Comparison of ENCODE assay signal across 8 cellular contexts in genomic region chr16:86567701-86568571, GRCh38. TPM values are rescaled to one million over a fixed set of nuclear protein-coding genes. Genes with fewer than 3 reads are reported as not detected.
DNase-seq lines count a peak whose midpoint lies in the region; ATAC-seq, FAIRE-seq and TF ChIP-seq lines count a peak whose summit lies in the region.

No MANE protein-coding gene starts in this region.

- WGBS in ectodermal cell, 2 experiments: 1% methylated on average over 115 of the region's 115 CpGs
- 0 to 1% methylated on average over 72 to 115 of the region's 115 CpGs for WGBS in aorta, 2 donors

- intact Hi-C loops in aorta (cut with DNase I): loop anchor here (5.0 to 10.0 kb wide), 3 partner anchors 264 to 817 kb away; partner anchors contain the start of gene FBXO31 (in 1 of the 2)

- H3K4me3 ChIP-seq in ectodermal cell (ENCODE audit: insufficient read depth, low read depth, low read length) (peak overlapping the region; percentile 20), aorta (ENCODE audit: low read length in 2 of 2) (peak overlapping the region; percentile 85 to 98)

- H3K27me3 Mint-ChIP-seq in activated naive CD8-positive, alpha-beta T cell treated with anti-CD3 and anti-CD28 coated beads, Interleukin-2, amount 10 ng/mL, durations not matched to agents 7 days and 5 days: peaks cover 64% of the 10 kb centered on the region
- peaks cover 85% of the 10 kb centered on the region for H3K27me3 Mint-ChIP-seq in activated naive CD8-positive, alpha-beta T cell treated with anti-CD3 and anti-CD28 coated beads for 36 hours

- POLR2A ChIA-PET in activated naive CD8-positive, alpha-beta T cell treated with anti-CD3 and anti-CD28 coated beads, Interleukin-2, amount 10 ng/mL, durations not matched to agents 7 days and 5 days (lab: Charles Lee): no interaction called here

- H3K9me3 Mint-ChIP-seq in activated naive CD8-positive, alpha-beta T cell treated with anti-CD3 and anti-CD28 coated beads, Interleukin-2, amount 10 ng/mL, durations not matched to agents 7 days and 5 days: no peaks in the 10 kb centered on the region
- H3K9me3 Mint-ChIP-seq in activated naive CD8-positive, alpha-beta T cell treated with anti-CD3 and anti-CD28 coated beads for 36 hours: no peaks in the 10 kb centered on the region

- no peak for TF ChIP-seq POLR2A in GM12892 (IDR thresholded peaks at IDR 0.05; ENCODE audit: low read depth, low read length)

- no peak overlapping the region for H3K27ac ChIP-seq in ectodermal cell (ENCODE audit: insufficient read depth, low read depth, low read length, poor library complexity, severe bottlenecking)
- peak overlapping the region; percentile 79 to 88 for H3K27ac ChIP-seq in aorta (ENCODE audit: low read depth in 1 of 2, low read length in 2 of 2)

- no peak overlapping the region for H3K27ac Mint-ChIP-seq in activated naive CD8-positive, alpha-beta T cell treated with anti-CD3 and anti-CD28 coated beads, Interleukin-2, amount 10 ng/mL, durations not matched to agents 7 days and 5 days
- H3K27ac Mint-ChIP-seq in activated naive CD8-positive, alpha-beta T cell treated with anti-CD3 and anti-CD28 coated beads for 36 hours: no peak overlapping the region

- no peaks in the 10 kb centered on the region for H3K36me3 Mint-ChIP-seq in activated naive CD8-positive, alpha-beta T cell treated with anti-CD3 and anti-CD28 coated beads, Interleukin-2, amount 10 ng/mL, durations not matched to agents 7 days and 5 days
- no peaks in the 10 kb centered on the region for H3K36me3 Mint-ChIP-seq in activated naive CD8-positive, alpha-beta T cell treated with anti-CD3 and anti-CD28 coated beads for 36 hours

- H3K4me1 ChIP-seq in ectodermal cell (ENCODE audit: control insufficient read depth, insufficient read depth, low read length): peaks cover 7% of the 10 kb centered on the region
- no peaks in the 10 kb centered on the region for H3K4me1 ChIP-seq in aorta (ENCODE audit: control insufficient read depth in 1 of 2, insufficient read depth in 2 of 2, low read length in 2 of 2)

- H3K27me3 ChIP-seq in ectodermal cell (ENCODE audit: control insufficient read depth, insufficient read depth, low read length, poor library complexity, severe bottlenecking): peaks cover 100% of the 10 kb centered on the region
- H3K27me3 ChIP-seq in aorta (ENCODE audit: control insufficient read depth in 1 of 2, insufficient read depth in 2 of 2, low read length in 1 of 2): no peaks in the 10 kb centered on the region

- no peaks in the 10 kb centered on the region for H3K9me3 ChIP-seq in ectodermal cell (ENCODE audit: control insufficient read depth, low read length)
- H3K9me3 ChIP-seq in aorta (ENCODE audit: control insufficient read depth, low read length): no peaks in the 10 kb centered on the region

- H3K36me3 ChIP-seq in ectodermal cell (ENCODE audit: control insufficient read depth, insufficient read depth, low read length) (no peaks in the 10 kb centered on the region), aorta (ENCODE audit: control insufficient read depth in 1 of 2, insufficient read depth in 2 of 2, low read length in 1 of 2) (no peaks in the 10 kb centered on the region)

- peaks cover 7% of the 10 kb centered on the region for H3K4me1 Mint-ChIP-seq in activated naive CD8-positive, alpha-beta T cell treated with anti-CD3 and anti-CD28 coated beads, Interleukin-2, amount 10 ng/mL, durations not matched to agents 7 days and 5 days
- H3K4me1 Mint-ChIP-seq in activated naive CD8-positive, alpha-beta T cell treated with anti-CD3 and anti-CD28 coated beads for 36 hours: peaks cover 11% of the 10 kb centered on the region

- ATAC-seq in activated naive CD8-positive, alpha-beta T cell treated with anti-CD3 and anti-CD28 coated beads, Interleukin-2, amount 10 ng/mL, durations not matched to agents 7 days and 5 days (ENCODE audit: low read depth): no peak
- no peak for ATAC-seq in aorta (ENCODE audit: low FRiP score)
- no peak for ATAC-seq in HG03025 (IDR thresholded peaks at IDR 0.05; ENCODE audit: low FRiP score, unreplicated experiment)

- DNase-seq in activated naive CD8-positive, alpha-beta T cell treated with anti-CD3 and anti-CD28 coated beads, Interleukin-2, amount 10 ng/mL, durations not matched to agents 7 days and 5 days: peak; percentile 33
- no peak for DNase-seq in activated naive CD8-positive, alpha-beta T cell treated with anti-CD3 and anti-CD28 coated beads for 36 hours
- DNase-seq in lung microvascular endothelial cell (ENCODE audit: low read depth in 2 of 2): peak; percentile 72 to 81
- peak in 1 of 2 donors; percentile 57 for DNase-seq in aorta
- DNase-seq in GM12892 (ENCODE audit: insufficient read length): no peak
- DNase-seq in NCI-H446 treated with DMSO at 0.1 percent for 48 hours (lab: John Stamatoyannopoulos, UW): no peak

- no peak overlapping the region for H3K4me3 Mint-ChIP-seq in activated naive CD8-positive, alpha-beta T cell treated with anti-CD3 and anti-CD28 coated beads, Interleukin-2, amount 10 ng/mL, durations not matched to agents 7 days and 5 days
- H3K4me3 Mint-ChIP-seq in activated naive CD8-positive, alpha-beta T cell treated with anti-CD3 and anti-CD28 coated beads for 36 hours: no peak overlapping the region

- FAIRE-seq in GM12892 (lab: Jason Lieb, UNC): no peak

RNA-seq across cellular contexts. Expression of gene FOXC2, which starts 1.3 kb away (rescaled TPM):
- not detected for total RNA-seq in activated naive CD8-positive, alpha-beta T cell treated with anti-CD3 and anti-CD28 coated beads, Interleukin-2, amount 10 ng/mL, durations not matched to agents 7 days and 5 days
- not detected for total RNA-seq in activated naive CD8-positive, alpha-beta T cell treated with anti-CD3 and anti-CD28 coated beads for 36 hours
- 5.3 TPM for polyA plus RNA-seq in ectodermal cell (2013, experiment 1 of 4)
- 6.9 TPM for polyA plus RNA-seq in ectodermal cell (2013, experiment 2 of 4)
- polyA plus RNA-seq in ectodermal cell (2013, experiment 3 of 4): 4.0 TPM
- 3.2 TPM for polyA plus RNA-seq in ectodermal cell (2013, experiment 4 of 4)
- total RNA-seq in lung microvascular endothelial cell: 1.5 and 1.8 TPM in 2 replicates
- 10 to 100 TPM; 29.0 to 45.4 TPM for total RNA-seq in aorta
- polyA plus RNA-seq in aorta: 10 to 100 TPM in 1 of 2 donors, 1 to 10 TPM in 1; 8.6 to 22.8 TPM
- polyA plus RNA-seq in GM12892 (2012; ENCODE audit: missing spikeins): not detected

RNA-seq across cellular contexts. Expression of gene FOXL1, which starts 10.4 kb away (rescaled TPM):
- not detected for total RNA-seq in activated naive CD8-positive, alpha-beta T cell treated with anti-CD3 and anti-CD28 coated beads, Interleukin-2, amount 10 ng/mL, durations not matched to agents 7 days and 5 days
- total RNA-seq in activated naive CD8-positive, alpha-beta T cell treated with anti-CD3 and anti-CD28 coated beads for 36 hours: not detected
- polyA plus RNA-seq in ectodermal cell (2013, experiment 1 of 4): 2.1 TPM
- 2.8 TPM for polyA plus RNA-seq in ectodermal cell (2013, experiment 2 of 4)
- 0.91 TPM for polyA plus RNA-seq in ectodermal cell (2013, experiment 3 of 4)
- polyA plus RNA-seq in ectodermal cell (2013, experiment 4 of 4): 1.2 TPM
- total RNA-seq in lung microvascular endothelial cell: 0.60 and 1.1 TPM in 2 replicates
- 10 to 100 TPM; 23.8 to 34.4 TPM for total RNA-seq in aorta
- polyA plus RNA-seq in aorta: 10 to 100 TPM in 1 of 2 donors, 1 to 10 TPM in 1; 4.3 to 11.9 TPM
- not detected for polyA plus RNA-seq in GM12892 (2012; ENCODE audit: missing spikeins)

RNA-seq across cellular contexts. Expression of gene MTHFSD, which starts 12.9 kb away (rescaled TPM):
- total RNA-seq in activated naive CD8-positive, alpha-beta T cell treated with anti-CD3 and anti-CD28 coated beads, Interleukin-2, amount 10 ng/mL, durations not matched to agents 7 days and 5 days: 10 to 100 TPM; 33.2 to 34.6 TPM
- 10 to 100 TPM; 20.7 to 22.5 TPM for total RNA-seq in activated naive CD8-positive, alpha-beta T cell treated with anti-CD3 and anti-CD28 coated beads for 36 hours
- 32.3 TPM for polyA plus RNA-seq in ectodermal cell (2013, experiment 1 of 4)
- 26.2 TPM for polyA plus RNA-seq in ectodermal cell (2013, experiment 2 of 4)
- 20.6 TPM for polyA plus RNA-seq in ectodermal cell (2013, experiment 3 of 4)
- 23.4 TPM for polyA plus RNA-seq in ectodermal cell (2013, experiment 4 of 4)
- 7.1 and 7.2 TPM in 2 replicates for total RNA-seq in lung microvascular endothelial cell
- total RNA-seq in aorta: 10 to 100 TPM; 14.0 to 23.1 TPM
- 10 to 100 TPM in 1 of 2 donors, 1 to 10 TPM in 1; 2.3 to 13.2 TPM for polyA plus RNA-seq in aorta
- polyA plus RNA-seq in GM12892 (2012; ENCODE audit: missing spikeins): 16.3 TPM

RNA-seq across cellular contexts. Expression of gene FOXF1, which starts 57.6 kb away (rescaled TPM):
- total RNA-seq in activated naive CD8-positive, alpha-beta T cell treated with anti-CD3 and anti-CD28 coated beads, Interleukin-2, amount 10 ng/mL, durations not matched to agents 7 days and 5 days: not detected
- total RNA-seq in activated naive CD8-positive, alpha-beta T cell treated with anti-CD3 and anti-CD28 coated beads for 36 hours: not detected
- 0.22 TPM for polyA plus RNA-seq in ectodermal cell (2013, experiment 1 of 4)
- polyA plus RNA-seq in ectodermal cell (2013, experiment 2 of 4): 0.14 TPM
- polyA plus RNA-seq in ectodermal cell (2013, experiment 3 of 4): 0.27 TPM
- polyA plus RNA-seq in ectodermal cell (2013, experiment 4 of 4): 0.12 TPM
- 0.40 and 1.3 TPM in 2 replicates for total RNA-seq in lung microvascular endothelial cell
- 1 to 10 TPM in 1 of 2 donors, under 1 TPM in 1; 0.88 to 1.8 TPM for total RNA-seq in aorta
- under 1 TPM; 0.10 to 0.13 TPM for polyA plus RNA-seq in aorta
- not detected for polyA plus RNA-seq in GM12892 (2012; ENCODE audit: missing spikeins)

Comparison
In these comparisons a context has a peak if more than half of its experiments do, and no peak if none do; other contexts are left out.
1. DNase-seq: peak in activated naive CD8-positive, alpha-beta T cell treated with anti-CD3 and anti-CD28 coated beads, Interleukin-2, amount 10 ng/mL, durations not matched to agents 7 days and 5 days (single experiment) and lung microvascular endothelial cell (2 of 2); none in activated naive CD8-positive, alpha-beta T cell treated with anti-CD3 and anti-CD28 coated beads for 36 hours (single experiment), GM12892 (single experiment) and NCI-H446 treated with DMSO at 0.1 percent for 48 hours (single experiment).
2. RNA of gene FOXC2, which starts 1.3 kb away (total RNA-seq): 29.0 to 45.4 TPM in aorta; 1.5 to 1.8 TPM in lung microvascular endothelial cell, not detected in activated naive CD8-positive, alpha-beta T cell treated with anti-CD3 and anti-CD28 coated beads for 36 hours and not detected in activated naive CD8-positive, alpha-beta T cell treated with anti-CD3 and anti-CD28 coated beads, Interleukin-2, amount 10 ng/mL, durations not matched to agents 7 days and 5 days; every median in the first group is over 10 times any median in the second.
3. RNA of gene FOXL1, which starts 10.4 kb away (total RNA-seq): 23.8 to 34.4 TPM in aorta; 0.60 to 1.1 TPM in lung microvascular endothelial cell, not detected in activated naive CD8-positive, alpha-beta T cell treated with anti-CD3 and anti-CD28 coated beads, Interleukin-2, amount 10 ng/mL, durations not matched to agents 7 days and 5 days and not detected in activated naive CD8-positive, alpha-beta T cell treated with anti-CD3 and anti-CD28 coated beads for 36 hours; every median in the first group is over 10 times any median in the second.